In genomic region chr17:17151541-17151940, GRCh38 we compare ENCODE assay signal across 9 cellular contexts. TPM values are rescaled to one million over a fixed set of nuclear protein-coding genes. Genes with fewer than 3 reads are reported as not detected.
DNase-seq lines count a peak whose midpoint lies in the region; ATAC-seq and TF ChIP-seq lines count a peak whose summit lies in the region.
"Had no signal": no experiment of that assay in that cellular context is flagged by ENCODE, and none has a peak within 500 bp of the region (broad histone marks: within the 10 kb centered on the region; RNA-seq: fewer than 3 reads in every experiment).

No MANE protein-coding gene starts in this region.

- peaks cover 0 to 69% of the 10 kb centered on the region in 2 donors for H3K36me3 ChIP-seq in adrenal gland (replicated peaks in 1 of 2)
- peaks cover 95% of the 10 kb centered on the region for H3K36me3 ChIP-seq in upper lobe of right lung

- H3K27ac ChIP-seq in adrenal gland (peak overlapping the region in 4 of 5 donors; percentile 32 to 62 (median 50)), upper lobe of right lung (peak overlapping the region; percentile 32)

- peaks cover 41% of the 10 kb centered on the region for H3K4me1 Mint-ChIP-seq in activated naive CD4-positive, alpha-beta T cell treated with anti-CD3 and anti-CD28 coated beads, Interleukin-2, amount 50 U/mL, for 24 hours

- intact Hi-C loops in adrenal gland (cut with DNase I) = loop anchor here in 1 of 2 donors (10.0 kb wide), 1 partner anchor 147 kb away; no protein-coding TSS in a partner anchor
- intact Hi-C loops in upper lobe of right lung (cut with DNase I) = no loop called here

- H3K4me1 ChIP-seq in adrenal gland (replicated peaks in 1 of 2) (peaks cover 14 to 17% of the 10 kb centered on the region in 2 donors), upper lobe of right lung (peaks cover 15% of the 10 kb centered on the region)

- TF ChIP-seq POLR2A in adrenal gland (IDR thresholded peaks at IDR 0.05) = no peak

- H3K9me3 Mint-ChIP-seq in activated naive CD4-positive, alpha-beta T cell treated with anti-CD3 and anti-CD28 coated beads, Interleukin-2, amount 50 U/mL, for 24 hours = no peaks in the 10 kb centered on the region

- no peaks in the 10 kb centered on the region for H3K27me3 Mint-ChIP-seq in activated naive CD4-positive, alpha-beta T cell treated with anti-CD3 and anti-CD28 coated beads, Interleukin-2, amount 50 U/mL, for 24 hours

- H3K27ac Mint-ChIP-seq in activated naive CD4-positive, alpha-beta T cell treated with anti-CD3 and anti-CD28 coated beads, Interleukin-2, amount 50 U/mL, for 24 hours = peak overlapping the region; percentile 59

- ATAC-seq in upper lobe of right lung (no peak), HG03097 (IDR thresholded peaks at IDR 0.05; ENCODE audit: low FRiP score, unreplicated experiment) (no peak), GM21576 (IDR thresholded peaks at IDR 0.05; ENCODE audit: unreplicated experiment) (no peak)

- no peaks in the 10 kb centered on the region for H3K9me3 ChIP-seq in adrenal gland (replicated peaks in 1 of 3)
- no peaks in the 10 kb centered on the region for H3K9me3 ChIP-seq in upper lobe of right lung

- H3K4me3 Mint-ChIP-seq in activated naive CD4-positive, alpha-beta T cell treated with anti-CD3 and anti-CD28 coated beads, Interleukin-2, amount 50 U/mL, for 24 hours = no peak overlapping the region

- peaks cover 12% of the 10 kb centered on the region for H3K36me3 Mint-ChIP-seq in activated naive CD4-positive, alpha-beta T cell treated with anti-CD3 and anti-CD28 coated beads, Interleukin-2, amount 50 U/mL, for 24 hours

- H3K27me3 ChIP-seq in adrenal gland (no peaks in the 10 kb centered on the region), upper lobe of right lung (no peaks in the 10 kb centered on the region)

- 85 to 100% (median 89%) methylated on average over 3 of the region's 3 CpGs for WGBS in adrenal gland, 4 donors

- H3K4me3 ChIP-seq in adrenal gland (no peak overlapping the region), upper lobe of right lung (no peak overlapping the region)

- DNase-seq in activated naive CD4-positive, alpha-beta T cell treated with anti-CD3 and anti-CD28 coated beads, Interleukin-2, amount 50 U/mL, for 16 hours = no peak
- no peak for DNase-seq in adrenal gland
- peak; percentile 92 for DNase-seq in kidney tubule cell (ENCODE audit: low spot score)
- no peak for DNase-seq in upper lobe of right lung
- DNase-seq in superior temporal gyrus (ENCODE audit: extremely low spot score) = no peak
- DNase-seq: NCI-H1417 treated with DMSO at 0.1 percent for 48 hours had no signal

- TF ChIP-seq CTCF in adrenal gland (IDR thresholded peaks at IDR 0.05) (no peak), upper lobe of right lung (IDR thresholded peaks at IDR 0.05) (no peak)

RNA-seq across cellular contexts. Expression of gene PLD6, which starts 54.6 kb away (rescaled TPM):
- total RNA-seq in adrenal gland (10 to 100 TPM in 1 of 8 donors, 1 to 10 TPM in 7; 1.9 to 14.2 (median 3.7) TPM), upper lobe of right lung (4.9 TPM)
- polyA plus RNA-seq in adrenal gland = 1 to 10 TPM; 3.1 to 5.1 (median 3.1) TPM
